Comparison of ENCODE assay signal across 12 cellular contexts in genomic region chr3:49690856-49691255, GRCh38. TPM values are rescaled to one million over a fixed set of nuclear protein-coding genes. Genes with fewer than 3 reads are reported as not detected.
DNase-seq lines count a peak whose midpoint lies in the region; ATAC-seq, FAIRE-seq and TF ChIP-seq lines count a peak whose summit lies in the region.
"Not testable (repeated sequence)": the region's sequence is repeated elsewhere in the genome, so short reads cannot be mapped to it uniquely, and the experiment has no call there.
"Had no signal": no experiment of that assay in that cellular context is flagged by ENCODE, and none has a peak within 500 bp of the region (broad histone marks: within the 10 kb centered on the region; RNA-seq: fewer than 3 reads in every experiment).

No MANE protein-coding gene starts in this region.

- H3K4me1 Mint-ChIP-seq in CD4-positive, CD25-positive, alpha-beta regulatory T cell, result peaks cover 10 to 50% (median 33%) of the 10 kb centered on the region in 4 donors
- H3K4me1 Mint-ChIP-seq in HFFc6 (ENCODE audit: low read depth), result peaks cover 25% of the 10 kb centered on the region
- peaks cover 44 to 55% (median 54%) of the 10 kb centered on the region in 3 donors for H3K4me1 Mint-ChIP-seq in T-cell
- peaks cover 49% of the 10 kb centered on the region for H3K4me1 Mint-ChIP-seq in activated T-cell treated with anti-CD3 and anti-CD28 coated beads, Interleukin-2, amount 50 U/mL, for 24 hours (ENCODE audit: low read depth)
- H3K4me1 Mint-ChIP-seq in glutamatergic neuron (ENCODE audit: low read depth, unreplicated experiment), result not testable (repeated sequence)
- H3K4me1 Mint-ChIP-seq in nephron, result peaks cover 36% of the 10 kb centered on the region
- H3K4me1 Mint-ChIP-seq in stimulated activated memory B cell treated with anti-CD40 and anti-IgM and Interleukin-4, amounts not matched to agents 10 μg/mL and 1 μg/mL and 100 μg/mL, for 72 hours, result peaks cover 44% of the 10 kb centered on the region

- H3K27ac Mint-ChIP-seq in CD4-positive, CD25-positive, alpha-beta regulatory T cell, result peak overlapping the region in 1 of 3 donors; percentile 82
- not testable (repeated sequence) for H3K27ac Mint-ChIP-seq in HFFc6; glutamatergic neuron (ENCODE audit: unreplicated experiment); nephron; stimulated activated memory B cell treated with anti-CD40 and anti-IgM and Interleukin-4, amounts not matched to agents 10 μg/mL and 1 μg/mL and 100 μg/mL, for 72 hours
- peak overlapping the region; percentile 46 to 97 for H3K27ac Mint-ChIP-seq in T-cell
- H3K27ac Mint-ChIP-seq in activated T-cell treated with anti-CD3 and anti-CD28 coated beads, Interleukin-2, amount 50 U/mL, for 24 hours, result peak overlapping the region; percentile 40

- ATAC-seq in CD4-positive, CD25-positive, alpha-beta regulatory T cell (ENCODE audit: low read depth in 2 of 2); T-cell (replicated peaks in 1 of 4); GM12878; stimulated activated memory B cell treated with anti-CD40 and anti-IgM and Interleukin-4, amounts not matched to agents 10 μg/mL and 1 μg/mL and 100 μg/mL, for 72 hours: not testable (repeated sequence)

- not testable (repeated sequence) for H2AFZ ChIP-seq in GM12878 (ENCODE audit: control insufficient read depth, low read depth, low read length)

- in situ Hi-C loops in GM12878 (cut with MboI), result not testable (repeated sequence)

- peak overlapping the region; percentile 96 to 98 (median 98) for H3K4me3 Mint-ChIP-seq in CD4-positive, CD25-positive, alpha-beta regulatory T cell
- H3K4me3 Mint-ChIP-seq in HFFc6 (peak overlapping the region; percentile 95), T-cell (peak overlapping the region; percentile 93 to 97 (median 96)), glutamatergic neuron (ENCODE audit: unreplicated experiment) (peak overlapping the region; percentile 57), nephron (peak overlapping the region; percentile 94 to 98 (median 97))
- H3K4me3 Mint-ChIP-seq in activated T-cell treated with anti-CD3 and anti-CD28 coated beads, Interleukin-2, amount 50 U/mL, for 24 hours, result peak overlapping the region; percentile 97
- H3K4me3 Mint-ChIP-seq in stimulated activated memory B cell treated with anti-CD40 and anti-IgM and Interleukin-4, amounts not matched to agents 10 μg/mL and 1 μg/mL and 100 μg/mL, for 72 hours, result peak overlapping the region; percentile 10

- SMC1A ChIA-PET in GM12878 (lab: Charles Lee; ENCODE audit: uncharacterized antibody, unreplicated experiment), result not testable (repeated sequence)

- H3K4me2 ChIP-seq in GM12878 (ENCODE audit: control insufficient read depth, insufficient read depth), result 0 out of 2 replicates have a peak overlapping the region, but pooled peaks have one; percentile 77

- H3K9ac ChIP-seq in GM12878 (ENCODE audit: control insufficient read depth, insufficient read depth, low read length), result not testable (repeated sequence)

- FAIRE-seq in GM12878 (lab: Jason Lieb, UNC), result not testable (repeated sequence)

- intact Hi-C loops in GM12878 (cut with micrococcal nuclease; ENCODE audit: unreplicated experiment), result not testable (repeated sequence)

- H3K27me3 ChIP-seq in CD4-positive, CD25-positive, alpha-beta regulatory T cell (ENCODE audit: control insufficient read depth, insufficient read depth, low read length); GM12878 (replicated peaks in 1 of 2; ENCODE audit: control insufficient read depth in 2 of 2, insufficient read depth in 2 of 2, low read length in 1 of 2): not testable (repeated sequence)

- CTCF ChIA-PET in T-cell (lab: Charles Lee), result not testable (repeated sequence)
- CTCF ChIA-PET in GM12878 (lab: Yijun Ruan, JAX), result interaction anchor here (0.8 kb wide), 1 partner anchor 151 kb away, joined by 3 read pairs; no protein-coding TSS in a partner anchor

- H3K79me2 ChIP-seq in GM12878 (ENCODE audit: control insufficient read depth, insufficient read depth, low read length), result peaks cover 14% of the 10 kb centered on the region

- RAD21 ChIA-PET in GM12878 (lab: Charles Lee; ENCODE audit: unreplicated experiment), result not testable (repeated sequence)

- peaks cover 36% of the 10 kb centered on the region for H3K4me1 ChIP-seq in CD4-positive, CD25-positive, alpha-beta regulatory T cell (ENCODE audit: control insufficient read depth, insufficient read depth, low read length, poor library complexity, severe bottlenecking)
- H3K4me1 ChIP-seq in GM12878 (ENCODE audit: control insufficient read depth, insufficient read depth, low read length), result not testable (repeated sequence)

- not testable (repeated sequence) for H3K4me3 ChIP-seq in CD4-positive, CD25-positive, alpha-beta regulatory T cell (ENCODE audit: low read depth, low read length); GM12878

- not testable (repeated sequence) for H3K36me3 ChIP-seq in CD4-positive, CD25-positive, alpha-beta regulatory T cell (ENCODE audit: control insufficient read depth, insufficient read depth, low read length); GM12878 (ENCODE audit: control insufficient read depth in 2 of 2, insufficient read depth in 2 of 2, low read length in 1 of 2)

- not testable (repeated sequence) for H3K9me3 ChIP-seq in CD4-positive, CD25-positive, alpha-beta regulatory T cell (ENCODE audit: control insufficient read depth in 2 of 2, low read length in 2 of 2); GM12878 (replicated peaks; ENCODE audit: control insufficient read depth, insufficient read depth, low read length)

- TF ChIP-seq CTCF in HFFc6 (IDR thresholded peaks at IDR 0.05); GM12878 (IDR thresholded peaks at IDR 0.05 in 2 of 3, conservative IDR thresholded peaks at IDR 0.05 in 1 of 3; ENCODE audit: control insufficient read depth in 2 of 3, extremely low read depth in 1 of 3, insufficient read depth in 1 of 3, low read depth in 3 of 3, low read length in 3 of 3); glutamatergic neuron (IDR thresholded peaks at IDR 0.05; ENCODE audit: partially characterized antibody, unreplicated experiment); nephron (IDR thresholded peaks at IDR 0.05; ENCODE audit: unreplicated experiment in 3 of 3): not testable (repeated sequence)

- H4K20me1 ChIP-seq in GM12878 (ENCODE audit: control insufficient read depth, insufficient read depth), result not testable (repeated sequence)

- TF ChIP-seq EP300 in GM12878 (IDR thresholded peaks at IDR 0.05; ENCODE audit: borderline replicate concordance in 1 of 2, control insufficient read depth in 1 of 2, low read depth in 2 of 2, low read length in 2 of 2), result not testable (repeated sequence)

- peaks cover 16% of the 10 kb centered on the region for H3K27me3 Mint-ChIP-seq in CD4-positive, CD25-positive, alpha-beta regulatory T cell
- H3K27me3 Mint-ChIP-seq in HFFc6 (ENCODE audit: insufficient read depth); T-cell; activated T-cell treated with anti-CD3 and anti-CD28 coated beads, Interleukin-2, amount 50 U/mL, for 24 hours; nephron (ENCODE audit: low read depth); stimulated activated memory B cell treated with anti-CD40 and anti-IgM and Interleukin-4, amounts not matched to agents 10 μg/mL and 1 μg/mL and 100 μg/mL, for 72 hours: not testable (repeated sequence)
- peaks cover 11% of the 10 kb centered on the region for H3K27me3 Mint-ChIP-seq in glutamatergic neuron (ENCODE audit: unreplicated experiment)

- not testable (repeated sequence) for H3K36me3 Mint-ChIP-seq in CD4-positive, CD25-positive, alpha-beta regulatory T cell; HFFc6 (ENCODE audit: low read depth); T-cell; glutamatergic neuron (ENCODE audit: unreplicated experiment); nephron (ENCODE audit: low read depth); stimulated activated memory B cell treated with anti-CD40 and anti-IgM and Interleukin-4, amounts not matched to agents 10 μg/mL and 1 μg/mL and 100 μg/mL, for 72 hours
- peaks cover 22% of the 10 kb centered on the region for H3K36me3 Mint-ChIP-seq in activated T-cell treated with anti-CD3 and anti-CD28 coated beads, Interleukin-2, amount 50 U/mL, for 24 hours (ENCODE audit: low read depth)

- WGBS in GM12878 (ENCODE audit: insufficient coverage, insufficient replicate concordance, low lambda C conversion rate, missing lambda C conversion rate), result 97% methylated on average over 3 of the region's 3 CpGs

- TF ChIP-seq RAD21 in GM12878 (IDR thresholded peaks at IDR 0.05; ENCODE audit: insufficient read depth, low read depth, low read length), result not testable (repeated sequence)

- H3K27ac ChIP-seq in CD4-positive, CD25-positive, alpha-beta regulatory T cell (ENCODE audit: insufficient read depth, low read length, poor library complexity, severe bottlenecking); GM12878 (ENCODE audit: control insufficient read depth, insufficient read depth): not testable (repeated sequence)

- not testable (repeated sequence) for BruUV-seq in GM12878 (replicated peaks; lab: Mats Ljungman, UMichigan)

- not testable (repeated sequence) for DNase-seq in CD4-positive, CD25-positive, alpha-beta regulatory T cell; HFFc6; T-cell; activated T-cell treated with anti-CD3 and anti-CD28 coated beads, Interleukin-2, amount 50 U/mL, for 24 hours; GM12878 (ENCODE audit: low read depth, low spot score); glutamatergic neuron

- POLR2A ChIA-PET in T-cell (lab: Charles Lee); GM12878 (lab: Charles Lee): not testable (repeated sequence)

- not testable (repeated sequence) for TF ChIP-seq POLR2A in GM12878 (IDR thresholded peaks at IDR 0.05; ENCODE audit: low read depth, low read length)

- not testable (repeated sequence) for H3K9me3 Mint-ChIP-seq in CD4-positive, CD25-positive, alpha-beta regulatory T cell; HFFc6; T-cell; activated T-cell treated with anti-CD3 and anti-CD28 coated beads, Interleukin-2, amount 50 U/mL, for 24 hours; glutamatergic neuron (ENCODE audit: unreplicated experiment); nephron; stimulated activated memory B cell treated with anti-CD40 and anti-IgM and Interleukin-4, amounts not matched to agents 10 μg/mL and 1 μg/mL and 100 μg/mL, for 72 hours

RNA-seq across cellular contexts. Expression of gene RNF123, which starts 1.5 kb away (rescaled TPM):
- 47.1 TPM for total RNA-seq in CD4-positive, CD25-positive, alpha-beta regulatory T cell
- 10 to 100 TPM in 3 of 4 donors, 1 to 10 TPM in 1; 9.8 to 16.6 (median 12.6) TPM for polyA plus RNA-seq in CD4-positive, CD25-positive, alpha-beta regulatory T cell
- total RNA-seq in HFFc6 (2021; fragmentation: NEBNext Ultra II Directional; extraction: Animal tissue kit (Norgen Biotek cat#: 25700)), result 10 to 100 TPM; 35.3 to 44.2 (median 39.8) TPM
- total RNA-seq in T-cell, result 10 to 100 TPM; 40.9 to 79.8 (median 72.8) TPM
- total RNA-seq in GM12878 (2013; cell fraction: nucleolus; rRNA removed), result 38.2 and 40.9 TPM in 2 replicates
- total RNA-seq in GM12878 (2014; rRNA removed), result 14.7 and 20.4 TPM in 2 replicates
- total RNA-seq in GM12878 (2014; rRNA removed; fragmentation: Illumina TruSeq; extraction: Trizol), result 6.4 and 8.1 TPM in 2 replicates
- 28.7 and 31.5 TPM in 2 replicates for total RNA-seq in GM12878 (2021)
- polyA plus RNA-seq in GM12878 (2011; ENCODE audit: low read depth), result 26.5 TPM
- polyA plus RNA-seq in GM12878 (2011; rRNA removed), result 8.1 and 20.0 TPM in 2 replicates
- 22.3 and 30.2 TPM in 2 replicates for polyA plus RNA-seq in GM12878 (2011; cell fraction: cytosol; rRNA removed)
- 105 and 114 TPM in 2 replicates for polyA plus RNA-seq in GM12878 (2011; cell fraction: nucleus; rRNA removed)
- 5.7 and 8.9 TPM in 2 replicates for polyA plus RNA-seq in GM12878 (2012)
- 6.4 and 12.1 TPM in 2 replicates for polyA plus RNA-seq in GM12878 (2014; fragmentation: Illumina TruSeq; extraction: Trizol)
- polyA plus RNA-seq in GM12878 (2014; fragmentation: Nextera tagmentation; extraction: Ambion mirVana), result 1 to 10 TPM; 4.2 to 4.5 TPM
- 21.4 and 23.0 TPM in 2 replicates for polyA plus RNA-seq in GM12878 (2014; rRNA removed)
- polyA plus RNA-seq in GM12878 (2016; fragmentation: Nextera tagmentation; extraction: Ambion mirVana), result 10 to 100 TPM; 16.6 to 18.5 TPM
- 20.3 and 29.3 TPM in 2 replicates for polyA minus RNA-seq in GM12878 (2011; rRNA and poly(A)+ RNA removed)
- 13.1 and 13.6 TPM in 2 replicates for polyA minus RNA-seq in GM12878 (2011; cell fraction: cytosol; rRNA and poly(A)+ RNA removed)
- 31.8 and 67.1 TPM in 2 replicates for polyA minus RNA-seq in GM12878 (2011; cell fraction: nucleus; rRNA and poly(A)+ RNA removed)
- total RNA-seq in glutamatergic neuron (ENCODE audit: unreplicated experiment), result 56.6 TPM

RNA-seq across cellular contexts. Expression of gene MST1, which starts 1.6 kb away (rescaled TPM):
- total RNA-seq in CD4-positive, CD25-positive, alpha-beta regulatory T cell, result 4.1 TPM
- polyA plus RNA-seq in CD4-positive, CD25-positive, alpha-beta regulatory T cell, result 1 to 10 TPM in 2 of 4 donors, under 1 TPM in 2; 0.76 to 1.6 (median 0.97) TPM
- total RNA-seq in HFFc6 (2021; fragmentation: NEBNext Ultra II Directional; extraction: Animal tissue kit (Norgen Biotek cat#: 25700)), result 1 to 10 TPM; 3.4 to 7.4 (median 4.8) TPM
- 10 to 100 TPM in 4 of 5 donors, 1 to 10 TPM in 1; 9.9 to 16.1 (median 12.6) TPM for total RNA-seq in T-cell
- 31.5 and 41.7 TPM in 2 replicates for total RNA-seq in GM12878 (2013; cell fraction: nucleolus; rRNA removed)
- 10.1 and 10.6 TPM in 2 replicates for total RNA-seq in GM12878 (2014; rRNA removed)
- total RNA-seq in GM12878 (2014; rRNA removed; fragmentation: Illumina TruSeq; extraction: Trizol), result 2.3 and 3.0 TPM in 2 replicates
- 14.1 TPM in 2 replicates for total RNA-seq in GM12878 (2021)
- polyA plus RNA-seq in GM12878 (2011; ENCODE audit: low read depth), result 23.1 TPM
- polyA plus RNA-seq in GM12878 (2011; rRNA removed), result 13.4 and 24.2 TPM in 2 replicates
- polyA plus RNA-seq in GM12878 (2011; cell fraction: cytosol; rRNA removed), result 16.4 and 28.7 TPM in 2 replicates
- polyA plus RNA-seq in GM12878 (2011; cell fraction: nucleus; rRNA removed), result 519 and 594 TPM in 2 replicates
- 38.8 and 51.3 TPM in 2 replicates for polyA plus RNA-seq in GM12878 (2012)
- 1.6 and 3.4 TPM in 2 replicates for polyA plus RNA-seq in GM12878 (2014; fragmentation: Illumina TruSeq; extraction: Trizol)
- polyA plus RNA-seq in GM12878 (2014; fragmentation: Nextera tagmentation; extraction: Ambion mirVana), result 1 to 10 TPM; 1.2 to 4.4 TPM
- polyA plus RNA-seq in GM12878 (2014; rRNA removed), result 20.8 and 25.5 TPM in 2 replicates
- polyA plus RNA-seq in GM12878 (2016; fragmentation: Nextera tagmentation; extraction: Ambion mirVana), result 1 to 10 TPM; 2.6 to 3.9 TPM
- polyA minus RNA-seq in GM12878 (2011; rRNA and poly(A)+ RNA removed), result 4.2 and 11.5 TPM in 2 replicates
- 5.6 and 5.8 TPM in 2 replicates for polyA minus RNA-seq in GM12878 (2011; cell fraction: cytosol; rRNA and poly(A)+ RNA removed)
- polyA minus RNA-seq in GM12878 (2011; cell fraction: nucleus; rRNA and poly(A)+ RNA removed), result 44.7 and 55.5 TPM in 2 replicates
- total RNA-seq in glutamatergic neuron (ENCODE audit: unreplicated experiment), result 23.4 TPM

RNA-seq across cellular contexts. Expression of gene APEH, which starts 16.7 kb away (rescaled TPM):
- total RNA-seq in CD4-positive, CD25-positive, alpha-beta regulatory T cell, result 87.7 TPM
- 100 to 1,000 TPM; 126 to 138 (median 135) TPM for polyA plus RNA-seq in CD4-positive, CD25-positive, alpha-beta regulatory T cell
- total RNA-seq in HFFc6 (2021; fragmentation: NEBNext Ultra II Directional; extraction: Animal tissue kit (Norgen Biotek cat#: 25700)), result 100 to 1,000 TPM in 5 of 6 experiments, 10 to 100 TPM in 1; 98.5 to 126 (median 112) TPM
- total RNA-seq in T-cell (100 to 1,000 TPM in 4 of 5 donors, 10 to 100 TPM in 1; 82.8 to 162 (median 141) TPM), GM12878 (2014; rRNA removed) (199 and 214 TPM in 2 replicates), GM12878 (2014; rRNA removed; fragmentation: Illumina TruSeq; extraction: Trizol) (110 and 116 TPM in 2 replicates), GM12878 (2021) (178 and 186 TPM in 2 replicates), glutamatergic neuron (ENCODE audit: unreplicated experiment) (119 TPM)
- 71.1 and 89.5 TPM in 2 replicates for total RNA-seq in GM12878 (2013; cell fraction: nucleolus; rRNA removed)
- 43.5 TPM for polyA plus RNA-seq in GM12878 (2011; ENCODE audit: low read depth)
- polyA plus RNA-seq in GM12878 (2011; rRNA removed) (66.9 and 101 TPM in 2 replicates), GM12878 (2014; fragmentation: Illumina TruSeq; extraction: Trizol) (125 and 130 TPM in 2 replicates), GM12878 (2014; fragmentation: Nextera tagmentation; extraction: Ambion mirVana) (100 to 1,000 TPM in 1 of 2 experiments, 10 to 100 TPM in 1; 74.4 to 102 TPM), GM12878 (2014; rRNA removed) (132 and 162 TPM in 2 replicates), GM12878 (2016; fragmentation: Nextera tagmentation; extraction: Ambion mirVana) (100 to 1,000 TPM; 207 to 209 TPM)
- 152 and 183 TPM in 2 replicates for polyA plus RNA-seq in GM12878 (2011; cell fraction: cytosol; rRNA removed)
- 301 and 327 TPM in 2 replicates for polyA plus RNA-seq in GM12878 (2011; cell fraction: nucleus; rRNA removed)
- 71.4 and 74.9 TPM in 2 replicates for polyA plus RNA-seq in GM12878 (2012)
- 167 and 275 TPM in 2 replicates for polyA minus RNA-seq in GM12878 (2011; rRNA and poly(A)+ RNA removed)
- 76.0 and 90.2 TPM in 2 replicates for polyA minus RNA-seq in GM12878 (2011; cell fraction: cytosol; rRNA and poly(A)+ RNA removed)
- 116 and 212 TPM in 2 replicates for polyA minus RNA-seq in GM12878 (2011; cell fraction: nucleus; rRNA and poly(A)+ RNA removed)

RNA-seq across cellular contexts. Expression of gene AMIGO3, which starts 28.6 kb away (rescaled TPM):
- not detected for total RNA-seq in CD4-positive, CD25-positive, alpha-beta regulatory T cell
- 1 to 10 TPM in 3 of 4 donors, under 1 TPM in 1; 0.53 to 1.5 (median 1.1) TPM for polyA plus RNA-seq in CD4-positive, CD25-positive, alpha-beta regulatory T cell
- total RNA-seq in HFFc6 (2021; fragmentation: NEBNext Ultra II Directional; extraction: Animal tissue kit (Norgen Biotek cat#: 25700)), result under 1 TPM in 2 of 6 experiments, not detected in 4; 0.43 to 0.61 TPM
- 1 to 10 TPM in 1 of 5 donors, under 1 TPM in 2, not detected in 2; 0.20 to 1.4 (median 0.26) TPM for total RNA-seq in T-cell
- total RNA-seq in GM12878 (2013; cell fraction: nucleolus; rRNA removed), result 3.7 and 3.9 TPM in 2 replicates
- 1.2 and 1.3 TPM in 2 replicates for total RNA-seq in GM12878 (2014; rRNA removed)
- not detected in 2 replicates for total RNA-seq in GM12878 (2014; rRNA removed; fragmentation: Illumina TruSeq; extraction: Trizol)
- 0.18 TPM in 1 of 2 replicates, not detected in the other for total RNA-seq in GM12878 (2021)
- polyA plus RNA-seq in GM12878 (2011; ENCODE audit: low read depth), result 0.13 TPM
- 0.19 TPM in 1 of 2 replicates, not detected in the other for polyA plus RNA-seq in GM12878 (2011; rRNA removed)
- polyA plus RNA-seq in GM12878 (2011; cell fraction: cytosol; rRNA removed), result 1.8 TPM in 1 of 2 replicates, not detected in the other
- polyA plus RNA-seq in GM12878 (2011; cell fraction: nucleus; rRNA removed), result 3.0 and 4.6 TPM in 2 replicates
- 1.4 and 1.8 TPM in 2 replicates for polyA plus RNA-seq in GM12878 (2012)
- polyA plus RNA-seq in GM12878 (2014; fragmentation: Illumina TruSeq; extraction: Trizol), result 0.07 TPM in 1 of 2 replicates, not detected in the other
- not detected for polyA plus RNA-seq in GM12878 (2014; fragmentation: Nextera tagmentation; extraction: Ambion mirVana)
- polyA plus RNA-seq in GM12878 (2014; rRNA removed), result 0.58 and 1.2 TPM in 2 replicates
- 1 to 10 TPM in 1 of 2 experiments, under 1 TPM in 1; 0.44 to 1.1 TPM for polyA plus RNA-seq in GM12878 (2016; fragmentation: Nextera tagmentation; extraction: Ambion mirVana)
- polyA minus RNA-seq in GM12878 (2011; rRNA and poly(A)+ RNA removed), result 1.2 TPM in 1 of 2 replicates, not detected in the other
- 0.52 and 0.53 TPM in 2 replicates for polyA minus RNA-seq in GM12878 (2011; cell fraction: cytosol; rRNA and poly(A)+ RNA removed)
- 4.6 and 10.5 TPM in 2 replicates for polyA minus RNA-seq in GM12878 (2011; cell fraction: nucleus; rRNA and poly(A)+ RNA removed)
- total RNA-seq in glutamatergic neuron (ENCODE audit: unreplicated experiment), result 1.4 TPM
- total RNA-seq: A673, dermis microvascular lymphatic vessel endothelial cell, left ventricle myocardium superior had no signal
- polyA plus RNA-seq: BJ had no signal

RNA-seq across cellular contexts. Expression of gene GMPPB, which starts 32.9 kb away (rescaled TPM):
- total RNA-seq in CD4-positive, CD25-positive, alpha-beta regulatory T cell, result 32.1 TPM
- 10 to 100 TPM; 14.7 to 29.7 (median 16.9) TPM for polyA plus RNA-seq in CD4-positive, CD25-positive, alpha-beta regulatory T cell
- total RNA-seq in HFFc6 (2021; fragmentation: NEBNext Ultra II Directional; extraction: Animal tissue kit (Norgen Biotek cat#: 25700)), result 10 to 100 TPM; 30.5 to 39.4 (median 34.8) TPM
- total RNA-seq in T-cell, result 10 to 100 TPM; 34.5 to 54.5 (median 39.9) TPM
- total RNA-seq in GM12878 (2013; cell fraction: nucleolus; rRNA removed), result 27.3 and 30.3 TPM in 2 replicates
- total RNA-seq in GM12878 (2014; rRNA removed), result 39.1 and 44.3 TPM in 2 replicates
- 11.3 and 11.7 TPM in 2 replicates for total RNA-seq in GM12878 (2014; rRNA removed; fragmentation: Illumina TruSeq; extraction: Trizol)
- 45.6 and 46.1 TPM in 2 replicates for total RNA-seq in GM12878 (2021)
- 11.1 TPM for polyA plus RNA-seq in GM12878 (2011; ENCODE audit: low read depth)
- polyA plus RNA-seq in GM12878 (2011; rRNA removed), result 5.7 and 13.4 TPM in 2 replicates
- polyA plus RNA-seq in GM12878 (2011; cell fraction: cytosol; rRNA removed), result 13.9 and 18.8 TPM in 2 replicates
- polyA plus RNA-seq in GM12878 (2011; cell fraction: nucleus; rRNA removed), result 26.9 and 29.1 TPM in 2 replicates
- 24.8 and 27.5 TPM in 2 replicates for polyA plus RNA-seq in GM12878 (2012)
- polyA plus RNA-seq in GM12878 (2014; fragmentation: Illumina TruSeq; extraction: Trizol), result 4.7 and 13.3 TPM in 2 replicates
- 1 to 10 TPM; 2.3 to 8.7 TPM for polyA plus RNA-seq in GM12878 (2014; fragmentation: Nextera tagmentation; extraction: Ambion mirVana)
- polyA plus RNA-seq in GM12878 (2014; rRNA removed), result 33.2 and 40.3 TPM in 2 replicates
- polyA plus RNA-seq in GM12878 (2016; fragmentation: Nextera tagmentation; extraction: Ambion mirVana), result 10 to 100 TPM; 73.2 to 99.5 TPM
- polyA minus RNA-seq in GM12878 (2011; rRNA and poly(A)+ RNA removed), result 19.7 and 20.2 TPM in 2 replicates
- 7.1 and 8.2 TPM in 2 replicates for polyA minus RNA-seq in GM12878 (2011; cell fraction: cytosol; rRNA and poly(A)+ RNA removed)
- 24.4 and 39.9 TPM in 2 replicates for polyA minus RNA-seq in GM12878 (2011; cell fraction: nucleus; rRNA and poly(A)+ RNA removed)
- 21.2 TPM for total RNA-seq in glutamatergic neuron (ENCODE audit: unreplicated experiment)

Comparison
In these comparisons a context has a peak if more than half of its experiments do, and no peak if none do; other contexts are left out.
1. H3K4me3 Mint-ChIP-seq: peak in every context shown above with its lines; median percentile 98 in CD4-positive, CD25-positive, alpha-beta regulatory T cell; 97 in activated T-cell treated with anti-CD3 and anti-CD28 coated beads, Interleukin-2, amount 50 U/mL, for 24 hours; 97 in nephron; 96 in T-cell; 95 in HFFc6; 57 in glutamatergic neuron; 10 in stimulated activated memory B cell treated with anti-CD40 and anti-IgM and Interleukin-4, amounts not matched to agents 10 μg/mL and 1 μg/mL and 100 μg/mL, for 72 hours.